In the genomic region with DNA sequence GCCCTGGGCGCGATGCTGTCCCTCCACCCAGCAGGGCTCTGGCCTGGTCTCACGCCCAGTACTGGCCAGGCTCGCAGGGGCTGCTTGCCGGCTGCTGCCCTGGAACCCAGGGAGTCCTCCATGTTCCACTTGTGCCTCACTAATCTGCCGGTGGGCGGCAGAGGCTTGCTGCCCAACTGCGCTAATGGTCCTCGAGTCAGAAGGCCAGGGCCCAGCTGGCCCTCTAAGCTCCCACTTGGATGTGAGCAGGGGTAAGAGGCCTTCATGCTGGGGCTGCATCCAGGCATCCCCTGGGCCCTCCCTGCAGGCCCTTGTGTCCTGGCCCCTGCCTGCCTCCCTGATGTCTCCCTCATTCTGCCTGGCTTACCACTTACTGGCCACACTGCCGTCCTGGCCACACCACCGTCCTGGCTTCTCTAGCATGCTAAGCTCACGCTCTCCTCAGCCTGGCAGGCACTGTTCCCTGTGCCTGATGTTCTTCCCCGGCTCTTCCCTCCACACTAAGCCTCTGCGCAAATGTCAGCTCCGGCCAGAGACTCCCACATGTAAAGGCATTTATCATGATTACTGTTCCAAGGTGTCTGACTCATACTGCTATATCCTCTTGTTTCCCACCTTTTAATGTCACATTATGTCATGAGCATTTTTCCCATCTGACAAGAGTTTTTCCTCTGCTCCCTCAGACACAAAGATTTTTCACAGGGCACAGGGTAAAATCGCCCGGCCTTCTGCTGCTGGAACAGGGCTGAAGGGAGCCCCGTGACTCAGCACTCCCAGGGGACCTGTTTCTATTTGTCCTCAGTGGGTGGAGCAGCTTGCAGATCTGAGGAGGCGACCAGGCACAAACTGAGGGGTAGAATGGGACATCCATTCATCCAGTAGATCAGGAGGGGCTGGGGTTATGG, we compare ENCODE assay signal across 8 cellular contexts. TPM values are rescaled to one million over a fixed set of nuclear protein-coding genes. Genes with fewer than 3 reads are reported as not detected.
DNase-seq lines count a peak whose midpoint lies in the region; ATAC-seq, FAIRE-seq and TF ChIP-seq lines count a peak whose summit lies in the region.

No MANE protein-coding gene starts in this region.

- H3K27me3 ChIP-seq in body of pancreas (no peaks in the 10 kb centered on the region), layer of hippocampus (ENCODE audit: control insufficient read depth, insufficient read depth, low read length) (no peaks in the 10 kb centered on the region), testis (no peaks in the 10 kb centered on the region)

- intact Hi-C loops in body of pancreas (cut with DNase I) (loop anchor here (10.0 kb wide), 1 partner anchor 428 kb away; no protein-coding TSS in a partner anchor), testis (cut with DNase I; ENCODE audit: low total_unique reads) (no loop called here)

- no peak for TF ChIP-seq CTCF in A549 (IDR thresholded peaks at IDR 0.05)
- TF ChIP-seq CTCF in body of pancreas (IDR thresholded peaks at IDR 0.05) = no peak
- TF ChIP-seq CTCF in testis (IDR thresholded peaks at IDR 0.05) = no peak

- CTCF ChIA-PET in A549 (lab: Yijun Ruan, JAX) = interaction anchor here (0.6 to 2.4 kb wide), 6 partner anchors 8 to 419 kb away, joined by 4 to 19 read pairs (median 6); partner anchors contain the start of gene B9D1

- H3K4me2 ChIP-seq in A549 = peak overlapping the region; percentile 64

- TF ChIP-seq EP300 in A549 (IDR thresholded peaks at IDR 0.05) = no peak

- 55% methylated on average over 19 of the region's 19 CpGs for WGBS in A549 (ENCODE audit: missing lambda C conversion rate)
- WGBS in body of pancreas, 2 donors = 72 to 85% methylated on average over 15 to 19 of the region's 19 CpGs
- WGBS in testis, 2 donors = 51 to 59% methylated on average over 10 to 19 of the region's 19 CpGs

- no peak overlapping the region for H3K4me3 ChIP-seq in A549
- no peak overlapping the region for H3K4me3 ChIP-seq in body of pancreas
- H3K4me3 ChIP-seq in testis = no peak overlapping the region

- peak overlapping the region; percentile 86 to 93 for H3K27ac ChIP-seq in A549
- peak overlapping the region in 3 of 4 donors; percentile 15 to 34 (median 30) for H3K27ac ChIP-seq in body of pancreas
- peak overlapping the region; percentile 55 for H3K27ac ChIP-seq in layer of hippocampus (ENCODE audit: low read depth, low read length)
- H3K27ac ChIP-seq in testis = peak overlapping the region; percentile 68 to 86

- H3K9me3 ChIP-seq in A549 (no peaks in the 10 kb centered on the region), body of pancreas (no peaks in the 10 kb centered on the region), testis (no peaks in the 10 kb centered on the region)

- TF ChIP-seq POLR2A in A549 (IDR thresholded peaks at IDR 0.05; ENCODE audit: low read length) = peak; percentile 3; the same call in 1 of the 2 replicates
- no peak for TF ChIP-seq POLR2A in body of pancreas (IDR thresholded peaks at IDR 0.05)
- TF ChIP-seq POLR2A in testis (IDR thresholded peaks at IDR 0.05) = no peak

- H3K36me3 ChIP-seq in body of pancreas (replicated peaks in 1 of 2; ENCODE audit: insufficient read depth in 1 of 2, low read depth in 2 of 2) (no peaks in the 10 kb centered on the region), testis (ENCODE audit: low read depth, missing control alignments) (no peaks in the 10 kb centered on the region)

- H3K4me1 ChIP-seq in A549 (peaks cover 35% of the 10 kb centered on the region), body of pancreas (no peaks in the 10 kb centered on the region), testis (peaks cover 18% of the 10 kb centered on the region)

- POLR2A ChIA-PET in A549 (lab: Yijun Ruan, JAX) = interaction anchor here (1.0 to 1.8 kb wide), 4 partner anchors 8 to 31 kb away, joined by 3 to 5 read pairs (median 3); partner anchors contain the start of gene MAPK7

- TF ChIP-seq RAD21 in A549 (conservative IDR thresholded peaks at IDR 0.05 in 1 of 2, IDR thresholded peaks at IDR 0.05 in 1 of 2) = 0 out of 5 replicates have a peak, but pooled peaks of 1 of the 2 experiments have one; percentile 5

- DNase-seq in A549 (ENCODE audit: low read depth in 1 of 2, low spot score in 1 of 2) (peak; percentile 84 to 94), HT1080 (ENCODE audit: low read depth) (peak; percentile 86), body of pancreas (peak in 2 of 4 donors; percentile 10 to 48), testis (peak; percentile 72)
- no peak for DNase-seq in stimulated activated CD4-positive, alpha-beta T cell treated with anti-CD3 and anti-CD28 coated beads, Interleukin-4, amount 100 ng/mL, for 24 hours

- ATAC-seq in A549 (peak; percentile 73 to 84), body of pancreas (peak; percentile 49), HG02623 (IDR thresholded peaks at IDR 0.05; ENCODE audit: unreplicated experiment) (no peak), HG03469 (IDR thresholded peaks at IDR 0.05; ENCODE audit: unreplicated experiment) (no peak)

- FAIRE-seq in A549 (lab: Jason Lieb, UNC) = peak; percentile 74

TF ChIP-seq in A549, 52 proteins besides CTCF, POLR2A, EP300 and RAD21 (continues in another document):
- TF ChIP-seq, protein P1, sequence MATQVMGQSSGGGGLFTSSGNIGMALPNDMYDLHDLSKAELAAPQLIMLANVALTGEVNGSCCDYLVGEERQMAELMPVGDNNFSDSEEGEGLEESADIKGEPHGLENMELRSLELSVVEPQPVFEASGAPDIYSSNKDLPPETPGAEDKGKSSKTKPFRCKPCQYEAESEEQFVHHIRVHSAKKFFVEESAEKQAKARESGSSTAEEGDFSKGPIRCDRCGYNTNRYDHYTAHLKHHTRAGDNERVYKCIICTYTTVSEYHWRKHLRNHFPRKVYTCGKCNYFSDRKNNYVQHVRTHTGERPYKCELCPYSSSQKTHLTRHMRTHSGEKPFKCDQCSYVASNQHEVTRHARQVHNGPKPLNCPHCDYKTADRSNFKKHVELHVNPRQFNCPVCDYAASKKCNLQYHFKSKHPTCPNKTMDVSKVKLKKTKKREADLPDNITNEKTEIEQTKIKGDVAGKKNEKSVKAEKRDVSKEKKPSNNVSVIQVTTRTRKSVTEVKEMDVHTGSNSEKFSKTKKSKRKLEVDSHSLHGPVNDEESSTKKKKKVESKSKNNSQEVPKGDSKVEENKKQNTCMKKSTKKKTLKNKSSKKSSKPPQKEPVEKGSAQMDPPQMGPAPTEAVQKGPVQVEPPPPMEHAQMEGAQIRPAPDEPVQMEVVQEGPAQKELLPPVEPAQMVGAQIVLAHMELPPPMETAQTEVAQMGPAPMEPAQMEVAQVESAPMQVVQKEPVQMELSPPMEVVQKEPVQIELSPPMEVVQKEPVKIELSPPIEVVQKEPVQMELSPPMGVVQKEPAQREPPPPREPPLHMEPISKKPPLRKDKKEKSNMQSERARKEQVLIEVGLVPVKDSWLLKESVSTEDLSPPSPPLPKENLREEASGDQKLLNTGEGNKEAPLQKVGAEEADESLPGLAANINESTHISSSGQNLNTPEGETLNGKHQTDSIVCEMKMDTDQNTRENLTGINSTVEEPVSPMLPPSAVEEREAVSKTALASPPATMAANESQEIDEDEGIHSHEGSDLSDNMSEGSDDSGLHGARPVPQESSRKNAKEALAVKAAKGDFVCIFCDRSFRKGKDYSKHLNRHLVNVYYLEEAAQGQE (IDR thresholded peaks at IDR 0.05) = no peak
- no peak for TF ChIP-seq PBX3 (IDR thresholded peaks at IDR 0.05)

RNA-seq across cellular contexts. Expression of gene B9D1, which starts 15.9 kb away (rescaled TPM):
- 60.6 and 65.6 TPM in 2 replicates for polyA plus RNA-seq in A549 (2011; rRNA removed)
- 101 and 112 TPM in 2 replicates for polyA plus RNA-seq in A549 (2012; cell fraction: cytosol; rRNA removed)
- polyA plus RNA-seq in A549 (2012; cell fraction: nucleus; rRNA removed) = 98.6 and 98.8 TPM in 2 replicates
- polyA plus RNA-seq in A549 (2017; fragmentation: RNase III; extraction: RNeasy Plus Mini Kit Qiagen cat#74134 plus additional on column Dnase treatment) = 47.6 to 59.4 TPM (median 48.2 TPM) in 3 replicates
- 80.8 and 98.0 TPM in 2 replicates for polyA minus RNA-seq in A549 (2011; rRNA and poly(A)+ RNA removed)
- total RNA-seq in HT1080 (2014; rRNA removed; shearing (Covaris generic)) = 33.8 and 39.7 TPM in 2 replicates
- 31.1 and 33.8 TPM in 2 replicates for polyA plus RNA-seq in HT1080 (2015; cell fraction: cytosol; rRNA removed)
- polyA plus RNA-seq in HT1080 (2015; cell fraction: nucleus; rRNA removed) = 19.6 and 22.1 TPM in 2 replicates
- 10 to 100 TPM; 10.4 to 53.4 TPM for total RNA-seq in body of pancreas
- 10 to 100 TPM; 42.1 to 59.9 TPM for total RNA-seq in testis
- polyA plus RNA-seq in testis (ENCODE audit: insufficient read depth, low read depth, low replicate concordance) = 132 TPM

RNA-seq across cellular contexts. Expression of gene MAPK7, which starts 31.7 kb away (rescaled TPM):
- polyA plus RNA-seq in A549 (2011; rRNA removed) (7.2 and 10.4 TPM in 2 replicates), A549 (2017; fragmentation: RNase III; extraction: RNeasy Plus Mini Kit Qiagen cat#74134 plus additional on column Dnase treatment) (20.1 to 25.8 TPM (median 23.3 TPM) in 3 replicates), testis (ENCODE audit: insufficient read depth, low read depth, low replicate concordance) (54.1 TPM)
- 23.8 and 28.0 TPM in 2 replicates for polyA plus RNA-seq in A549 (2012; cell fraction: cytosol; rRNA removed)
- 37.5 and 53.0 TPM in 2 replicates for polyA plus RNA-seq in A549 (2012; cell fraction: nucleus; rRNA removed)
- 32.7 and 43.8 TPM in 2 replicates for polyA minus RNA-seq in A549 (2011; rRNA and poly(A)+ RNA removed)
- total RNA-seq in HT1080 (2014; rRNA removed; shearing (Covaris generic)) = 4.9 and 8.6 TPM in 2 replicates
- 10.1 and 12.5 TPM in 2 replicates for polyA plus RNA-seq in HT1080 (2015; cell fraction: cytosol; rRNA removed)
- polyA plus RNA-seq in HT1080 (2015; cell fraction: nucleus; rRNA removed) = 18.3 and 19.4 TPM in 2 replicates
- total RNA-seq in body of pancreas (10 to 100 TPM; 10.1 to 29.3 TPM), testis (10 to 100 TPM; 49.7 to 65.4 TPM)

RNA-seq across cellular contexts. Expression of gene MFAP4, which starts 40.4 kb away (rescaled TPM):
- polyA plus RNA-seq in A549 (2011; rRNA removed) (not detected in 2 replicates), A549 (2017; fragmentation: RNase III; extraction: RNeasy Plus Mini Kit Qiagen cat#74134 plus additional on column Dnase treatment) (0.04 to 0.13 TPM (median 0.13 TPM) in 3 replicates), testis (ENCODE audit: insufficient read depth, low read depth, low replicate concordance) (108 TPM)
- polyA plus RNA-seq in A549 (2012; cell fraction: cytosol; rRNA removed) = 0.08 TPM in 1 of 2 replicates, not detected in the other
- polyA plus RNA-seq in A549 (2012; cell fraction: nucleus; rRNA removed) = 0.04 and 0.09 TPM in 2 replicates
- polyA minus RNA-seq in A549 (2011; rRNA and poly(A)+ RNA removed) = not detected in 2 replicates
- total RNA-seq in HT1080 (2014; rRNA removed; shearing (Covaris generic)) = not detected in 2 replicates
- not detected in 2 replicates for polyA plus RNA-seq in HT1080 (2015; cell fraction: cytosol; rRNA removed)
- polyA plus RNA-seq in HT1080 (2015; cell fraction: nucleus; rRNA removed) = not detected in 2 replicates
- total RNA-seq in body of pancreas (10 to 100 TPM; 25.7 to 35.3 TPM), testis (10 to 100 TPM; 24.0 to 55.7 TPM)

Comparison
In these comparisons a context has a peak if more than half of its experiments do, and no peak if none do; other contexts are left out.
1. ATAC-seq: peak in A549 (2 of 2) and body of pancreas (single experiment); none in HG02623 (single experiment) and HG03469 (single experiment).
2. H3K27ac ChIP-seq: peak in every context shown above with its lines; median percentile 90 in A549; 77 in testis; 55 in layer of hippocampus; 30 in body of pancreas.
3. RNA of gene MFAP4, which starts 40.4 kb away (total RNA-seq): 24.0 to 55.7 TPM in testis and 25.7 to 35.3 TPM in body of pancreas; not detected in HT1080; every median in the first group is over 10 times any median in the second.